8 cellular contexts compared by ENCODE assay signal in genomic region chr7:43784030-43785001, GRCh38. TPM values are rescaled to one million over a fixed set of nuclear protein-coding genes. Genes with fewer than 3 reads are reported as not detected.
A peak's percentile ranks its signal among the peaks of the same experiment; 100 is the strongest.
DNase-seq lines count a peak whose midpoint lies in the region; ATAC-seq and TF ChIP-seq lines count a peak whose summit lies in the region.

No MANE protein-coding gene starts in this region.

- DNase-seq in stimulated activated naive CD4-positive, alpha-beta T cell treated with Interleukin-2 at 50 U/mL for 16 hours (lab: John Stamatoyannopoulos, UW) = peak; percentile 28
- DNase-seq in stimulated activated naive CD4-positive, alpha-beta T cell (lab: John Stamatoyannopoulos, UW) = no peak
- DNase-seq in chondrocyte (ENCODE audit: low spot score) = no peak
- peak; percentile 72 for DNase-seq in upper lobe of right lung
- no peak for DNase-seq in Caco-2
- DNase-seq in NCI-H82 (lab: John Stamatoyannopoulos, UW) = no peak
- no peak for DNase-seq in NCI-H345 (lab: John Stamatoyannopoulos, UW)

- H3K4me3 ChIP-seq in upper lobe of right lung = no peak overlapping the region
- H3K4me3 ChIP-seq in Caco-2 (ENCODE audit: low read depth, low read length) = no peak overlapping the region

- peaks cover 17% of the 10 kb centered on the region for H3K36me3 Mint-ChIP-seq in chondrocyte (ENCODE audit: low read depth)
- H3K36me3 Mint-ChIP-seq in Caco-2 (ENCODE audit: insufficient read depth, unreplicated experiment) = no peaks in the 10 kb centered on the region

- H3K4me1 Mint-ChIP-seq in chondrocyte (ENCODE audit: low read depth) (peaks cover 6% of the 10 kb centered on the region), Caco-2 (ENCODE audit: low read depth, unreplicated experiment) (peaks cover 10% of the 10 kb centered on the region)

- H3K27me3 Mint-ChIP-seq in chondrocyte (ENCODE audit: low read depth) (no peaks in the 10 kb centered on the region), Caco-2 (ENCODE audit: insufficient read depth, unreplicated experiment) (no peaks in the 10 kb centered on the region)

- POLR2A ChIA-PET in Caco-2 (lab: Charles Lee) = no interaction called here

- H3K9me3 Mint-ChIP-seq in chondrocyte (ENCODE audit: low read depth) (no peaks in the 10 kb centered on the region), Caco-2 (ENCODE audit: unreplicated experiment) (peaks cover 3% of the 10 kb centered on the region)

- TF ChIP-seq CTCF in chondrocyte (IDR thresholded peaks at IDR 0.05) (no peak), upper lobe of right lung (IDR thresholded peaks at IDR 0.05) (no peak), Caco-2 (IDR thresholded peaks at IDR 0.05; ENCODE audit: insufficient read depth in 1 of 2, low read depth in 1 of 2, low read length in 1 of 2, severe bottlenecking in 1 of 2, unreplicated experiment in 1 of 2) (no peak)

- peak overlapping the region; percentile 63 for H3K27ac ChIP-seq in upper lobe of right lung

- H3K36me3 ChIP-seq in upper lobe of right lung (peaks cover 17% of the 10 kb centered on the region), Caco-2 (ENCODE audit: control insufficient read depth, insufficient read depth, low read length) (no peaks in the 10 kb centered on the region)

- no peaks in the 10 kb centered on the region for H3K9me3 ChIP-seq in upper lobe of right lung
- H3K9me3 ChIP-seq in Caco-2 = no peaks in the 10 kb centered on the region

- BruUV-seq in Caco-2 (replicated peaks; lab: Mats Ljungman, UMichigan) = no TSS peak

- peak overlapping the region; percentile 50 for H3K27ac Mint-ChIP-seq in chondrocyte (ENCODE audit: unreplicated experiment)
- no peak overlapping the region for H3K27ac Mint-ChIP-seq in Caco-2 (ENCODE audit: unreplicated experiment)

- intact Hi-C loops in upper lobe of right lung (cut with DNase I) (no loop called here), Caco-2 (cut with micrococcal nuclease; ENCODE audit: unreplicated experiment) (no loop called here)

- CTCF ChIA-PET in Caco-2 (lab: Charles Lee) = no interaction called here

- H3K4me1 ChIP-seq in upper lobe of right lung (peaks cover 17% of the 10 kb centered on the region), Caco-2 (0 out of 2 replicates have a peak, but pooled peaks cover 6% of the 10 kb centered on the region)

- no peaks in the 10 kb centered on the region for H3K27me3 ChIP-seq in upper lobe of right lung
- no peaks in the 10 kb centered on the region for H3K27me3 ChIP-seq in Caco-2 (replicated peaks; ENCODE audit: control insufficient read depth, insufficient read depth, low read length)

- H3K4me3 Mint-ChIP-seq in chondrocyte (ENCODE audit: unreplicated experiment) (no peak overlapping the region), Caco-2 (ENCODE audit: unreplicated experiment) (no peak overlapping the region)

- ATAC-seq in HG03135 (IDR thresholded peaks at IDR 0.05; ENCODE audit: unreplicated experiment) (peak; percentile 96), upper lobe of right lung (peak; percentile 82)

RNA-seq across cellular contexts. Expression of gene BLVRA, which starts 25.8 kb away (rescaled TPM):
- total RNA-seq in chondrocyte (27.2 to 53.8 TPM (median 48.9 TPM) in 3 replicates), upper lobe of right lung (104 TPM), Caco-2 (2022) (19.1 and 27.9 TPM in 2 replicates)

RNA-seq across cellular contexts. Expression of gene COA1, which starts 55.0 kb away (rescaled TPM):
- total RNA-seq in chondrocyte (31.4 to 36.6 TPM (median 33.5 TPM) in 3 replicates), upper lobe of right lung (47.9 TPM), Caco-2 (2022) (93.4 and 94.7 TPM in 2 replicates)

Comparison
In these comparisons a context has a peak if more than half of its experiments do, and no peak if none do; other contexts are left out.
1. DNase-seq: peak in stimulated activated naive CD4-positive, alpha-beta T cell treated with Interleukin-2 at 50 U/mL for 16 hours (single experiment) and upper lobe of right lung (single experiment); none in stimulated activated naive CD4-positive, alpha-beta T cell (0 of 6), chondrocyte (single experiment), Caco-2 (0 of 2), NCI-H82 (single experiment) and NCI-H345 (single experiment).